8 cellular contexts compared by ENCODE assay signal in the genomic region with DNA sequence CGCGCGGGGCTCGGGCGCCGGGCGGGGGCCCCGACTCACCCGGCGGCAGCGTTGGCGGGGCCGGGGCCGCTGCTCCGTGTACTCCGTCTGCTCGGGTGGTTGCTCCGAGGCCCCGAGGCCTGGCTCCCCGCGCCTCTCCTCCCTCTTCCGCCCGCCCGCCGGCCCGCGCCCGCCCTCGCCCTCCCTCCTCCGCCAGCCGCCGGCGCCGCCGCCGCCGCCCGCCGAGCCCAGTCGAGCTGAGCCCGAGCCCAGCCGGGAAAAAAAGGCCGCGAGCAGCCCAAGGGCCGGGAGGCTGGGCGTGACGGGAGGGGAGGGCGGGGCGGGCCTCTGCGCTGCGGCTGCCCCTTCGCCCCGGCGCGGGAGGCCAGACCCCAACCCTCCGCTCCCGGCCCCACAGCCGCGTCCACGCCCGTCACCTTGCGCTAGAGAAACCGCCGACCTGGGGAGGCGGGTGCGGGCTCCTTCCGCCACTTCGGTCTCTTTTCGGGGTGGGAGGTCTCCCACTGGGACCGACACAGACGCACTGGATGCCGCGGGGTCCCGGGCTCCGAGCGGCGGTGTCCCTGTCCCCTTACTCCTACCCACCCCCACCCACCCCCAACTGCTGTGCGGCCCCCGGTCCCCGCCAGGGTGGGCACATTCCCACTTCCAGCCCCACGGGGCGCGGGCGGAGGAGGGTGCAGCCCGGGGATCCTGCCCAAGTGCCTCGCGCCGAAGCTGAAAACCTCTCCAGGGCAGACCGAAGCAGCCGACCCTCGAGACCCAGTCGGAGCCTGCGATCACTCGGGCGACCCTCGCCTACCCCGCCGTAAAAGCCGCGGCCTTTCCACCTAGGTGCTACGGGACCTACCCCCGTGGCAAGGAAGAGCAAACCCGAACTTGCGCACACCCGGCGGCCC. TPM values are rescaled to one million over a fixed set of nuclear protein-coding genes. Genes with fewer than 3 reads are reported as not detected.
DNase-seq lines count a peak whose midpoint lies in the region; ATAC-seq and TF ChIP-seq lines count a peak whose summit lies in the region.

A gene with protein sequence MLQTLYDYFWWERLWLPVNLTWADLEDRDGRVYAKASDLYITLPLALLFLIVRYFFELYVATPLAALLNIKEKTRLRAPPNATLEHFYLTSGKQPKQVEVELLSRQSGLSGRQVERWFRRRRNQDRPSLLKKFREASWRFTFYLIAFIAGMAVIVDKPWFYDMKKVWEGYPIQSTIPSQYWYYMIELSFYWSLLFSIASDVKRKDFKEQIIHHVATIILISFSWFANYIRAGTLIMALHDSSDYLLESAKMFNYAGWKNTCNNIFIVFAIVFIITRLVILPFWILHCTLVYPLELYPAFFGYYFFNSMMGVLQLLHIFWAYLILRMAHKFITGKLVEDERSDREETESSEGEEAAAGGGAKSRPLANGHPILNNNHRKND (minus strand): TSS at position 256 of the 899 bp plus-strand sequence. CDS start 5,745 bp downstream, outside the sequence.

- H4K8ac ChIP-seq in IMR-90 (ENCODE audit: low read depth in 2 of 2, low read length in 2 of 2) (peak within 1 kb of the TSS; percentile 80 to 81; a peak in 3 of 4 replicates), neuronal stem cell (ENCODE audit: low read depth, low read length) (no peak within 1 kb of the TSS)

- H3K9ac ChIP-seq in IMR-90 (ENCODE audit: low read depth, low read length) (peak within 1 kb of the TSS; percentile 94), neuronal stem cell (ENCODE audit: low read depth, low read length, poor library complexity) (peak within 1 kb of the TSS; percentile 96)

- peaks cover 35% of the 10 kb centered on the region for H3K9me1 ChIP-seq in IMR-90 (ENCODE audit: insufficient read depth, low read length)

- H3K36me3 ChIP-seq in CD8-positive, alpha-beta memory T cell (ENCODE audit: insufficient read depth, low read length): no peaks in the 10 kb centered on the region
- H3K36me3 ChIP-seq in IMR-90 (ENCODE audit: control insufficient read depth, insufficient read depth, low read length): no peaks in the 10 kb centered on the region
- peaks cover 0 to 5% of the 10 kb centered on the region in 2 donors for H3K36me3 ChIP-seq in neuronal stem cell (replicated peaks in 1 of 2; ENCODE audit: control insufficient read depth in 2 of 2, insufficient read depth in 2 of 2, low read length in 2 of 2)

- TF ChIP-seq POLR2A in IMR-90 (IDR thresholded peaks at IDR 0.05; ENCODE audit: low read depth, low read length): peak; percentile 78

- peak within 1 kb of the TSS; percentile 54 for H3K56ac ChIP-seq in IMR-90 (ENCODE audit: extremely low read depth, insufficient read depth, low read length)

- intact Hi-C loops in IMR-90 (cut with micrococcal nuclease): no loop called here

- peaks cover 39% of the 10 kb centered on the region for H4K20me1 ChIP-seq in IMR-90 (ENCODE audit: insufficient read depth, low read length)

- H2BK120ac ChIP-seq in IMR-90 (ENCODE audit: low read depth, low read length) (peak within 1 kb of the TSS; percentile 47; the same call in 1 of the 2 replicates), neuronal stem cell (ENCODE audit: low read depth, low read length) (peak within 1 kb of the TSS; percentile 53)

- H2BK5ac ChIP-seq in IMR-90 (ENCODE audit: low read depth, low read length, poor library complexity, severe bottlenecking) (peak within 1 kb of the TSS; percentile 74), neuronal stem cell (ENCODE audit: low read length) (peak within 1 kb of the TSS; percentile 85)

- peak within 1 kb of the TSS; percentile 87 to 98 (median 94) for H3K27ac Mint-ChIP-seq in CD8-positive, alpha-beta memory T cell

- CTCF ChIA-PET in CD8-positive, alpha-beta memory T cell (lab: Charles Lee): interaction anchor here (1.8 to 9.3 kb wide), 2 partner anchors 21 kb away, joined by 5 to 46 read pairs; no protein-coding TSS in a partner anchor
- CTCF ChIA-PET in IMR-90 (lab: Yijun Ruan, JAX): interaction anchor here (1.1 kb wide), 1 partner anchor 150 kb away, joined by 3 read pairs; no protein-coding TSS in a partner anchor

- H2AK5ac ChIP-seq in IMR-90 (ENCODE audit: low read depth, low read length): peak within 1 kb of the TSS; percentile 94
- peak within 1 kb of the TSS; percentile 57 for H2AK5ac ChIP-seq in neuronal stem cell (ENCODE audit: low read depth, low read length)

- H2BK20ac ChIP-seq in IMR-90 (ENCODE audit: low read depth, low read length): no peak within 1 kb of the TSS

- H3K23ac ChIP-seq in IMR-90 (ENCODE audit: low read depth, low read length): peak within 1 kb of the TSS; percentile 97
- peak within 1 kb of the TSS; percentile 74 for H3K23ac ChIP-seq in neuronal stem cell (ENCODE audit: low read depth, low read length, poor library complexity)

- H2BK15ac ChIP-seq in IMR-90 (ENCODE audit: low read depth, low read length) (no peak within 1 kb of the TSS), neuronal stem cell (ENCODE audit: low read length) (peak within 1 kb of the TSS; percentile 17)

- no TSS peak for BruUV-seq in IMR-90 (replicated peaks; lab: Mats Ljungman, UMichigan)

- dilution Hi-C loops in IMR-90 (cut with HindIII; ENCODE audit: low sequenced_read_pairs, unreplicated experiment): no loop called here

- H3K9me3 ChIP-seq in CD8-positive, alpha-beta memory T cell (ENCODE audit: low read length): no peaks in the 10 kb centered on the region
- H3K9me3 ChIP-seq in IMR-90 (ENCODE audit: control insufficient read depth, insufficient read depth, low read length): no peaks in the 10 kb centered on the region
- H3K9me3 ChIP-seq in neuronal stem cell (replicated peaks in 1 of 2; ENCODE audit: control insufficient read depth in 2 of 2, insufficient read depth in 1 of 2, low read depth in 1 of 2, low read length in 2 of 2): peaks cover 0 to 5% of the 10 kb centered on the region in 2 donors

- H3K4me3 ChIP-seq in CD8-positive, alpha-beta memory T cell (ENCODE audit: low read length): peak within 1 kb of the TSS; percentile 88
- H3K4me3 ChIP-seq in IMR-90 (ENCODE audit: insufficient read depth, low read depth, low read length) (peak within 1 kb of the TSS; percentile 64), neuronal stem cell (ENCODE audit: low read length in 2 of 2) (peak within 1 kb of the TSS; percentile 86 to 89)

- ATAC-seq in IMR-90 (ENCODE audit: low read depth) (peak; percentile 75), foreskin keratinocyte (peak; percentile 72)

- no peaks in the 10 kb centered on the region for H3K9me3 Mint-ChIP-seq in CD8-positive, alpha-beta memory T cell

- H3K14ac ChIP-seq in IMR-90 (replicated peaks; ENCODE audit: low read depth, low read length): peak within 1 kb of the TSS; percentile 82
- H3K14ac ChIP-seq in neuronal stem cell (ENCODE audit: low read length): peak within 1 kb of the TSS; percentile 1

- H3K18ac ChIP-seq in IMR-90 (ENCODE audit: low read depth, low read length) (peak within 1 kb of the TSS; percentile 16; the same call in 1 of the 2 replicates), neuronal stem cell (ENCODE audit: low read length) (peak within 1 kb of the TSS; percentile 97)

- no peaks in the 10 kb centered on the region for H3K27me3 ChIP-seq in CD8-positive, alpha-beta memory T cell (ENCODE audit: insufficient read depth, low read length, poor library complexity, severe bottlenecking)
- H3K27me3 ChIP-seq in IMR-90 (ENCODE audit: control insufficient read depth, insufficient read depth, low read length) (no peaks in the 10 kb centered on the region), foreskin keratinocyte (no peaks in the 10 kb centered on the region), neuronal stem cell (ENCODE audit: control insufficient read depth in 3 of 3, insufficient read depth in 3 of 3, low read depth in 1 of 3, low read length in 3 of 3) (peaks cover 0 to 2% (median 0%) of the 10 kb centered on the region in 3 experiments)

- 13% methylated on average over 25 of the region's 106 CpGs; no CpG with 5 or more reads in 1 of the 2 experiments for WGBS in IMR-90 (ENCODE audit: extremely low coverage in 2 of 2, insufficient read length in 1 of 2), 2 experiments
- no CpG with 5 or more reads among the region's 106 CpGs for WGBS in neuronal stem cell (ENCODE audit: extremely low coverage in 2 of 2, insufficient read length in 2 of 2, insufficient replicate concordance in 1 of 2), 2 donors

- TF ChIP-seq RAD21 in IMR-90 (IDR thresholded peaks at IDR 0.05; ENCODE audit: low read length): no peak

- no peaks in the 10 kb centered on the region for H3K27me3 Mint-ChIP-seq in CD8-positive, alpha-beta memory T cell

- H3K27ac ChIP-seq in CD8-positive, alpha-beta memory T cell (ENCODE audit: low read depth, low read length): peak within 1 kb of the TSS; percentile 79
- H3K27ac ChIP-seq in IMR-90 (ENCODE audit: insufficient read depth, low read length): peak within 1 kb of the TSS; percentile 87
- H3K27ac ChIP-seq in foreskin keratinocyte: peak within 1 kb of the TSS; percentile 83
- H3K27ac ChIP-seq in neuronal stem cell (replicated peaks; ENCODE audit: low read length): peak within 1 kb of the TSS; percentile 56
- peak within 1 kb of the TSS; percentile 93 for H3K27ac ChIP-seq in substantia nigra (ENCODE audit: low read depth, low read length, poor library complexity, severe bottlenecking)

- peak within 1 kb of the TSS; percentile 93 for H3K4ac ChIP-seq in IMR-90 (ENCODE audit: low read depth, low read length)
- peak within 1 kb of the TSS; percentile 7 for H3K4ac ChIP-seq in neuronal stem cell (ENCODE audit: low read length)

- DNase-seq in CD8-positive, alpha-beta memory T cell: peak; percentile 68 to 85 (median 73)
- peak; percentile 92 for DNase-seq in GM20000 (ENCODE audit: low spot score)
- peak; percentile 69 for DNase-seq in IMR-90
- peak; percentile 77 to 88 for DNase-seq in SHP77 (lab: John Stamatoyannopoulos, UW)
- DNase-seq in activated naive CD4-positive, alpha-beta T cell (lab: John Stamatoyannopoulos, UW): peak; percentile 27 to 79 (median 47)
- DNase-seq in foreskin keratinocyte: peak in 1 of 2 donors; percentile 39
- peak; percentile 75 for DNase-seq in neuronal stem cell (ENCODE audit: low spot score)
- DNase-seq in substantia nigra (lab: John Stamatoyannopoulos, UW): peak in 44 of 49 donors; percentile 23 to 80 (median 62)

- TF ChIP-seq CTCF in GM20000 (IDR thresholded peaks at IDR 0.05; ENCODE audit: extremely low read depth, missing control alignments) (no peak), IMR-90 (conservative IDR thresholded peaks at IDR 0.05; ENCODE audit: low read depth, low read length) (no peak), foreskin keratinocyte (conservative IDR thresholded peaks at IDR 0.05) (no peak)

- H2AFZ ChIP-seq in IMR-90 (replicated peaks; ENCODE audit: low read length, poor library complexity) (peak within 1 kb of the TSS; percentile 98), neuronal stem cell (ENCODE audit: low read length) (peak within 1 kb of the TSS; percentile 93)

- peak within 1 kb of the TSS; percentile 81 for H4K91ac ChIP-seq in IMR-90 (ENCODE audit: insufficient read depth, low read depth, low read length)
- peak within 1 kb of the TSS; percentile 14 for H4K91ac ChIP-seq in neuronal stem cell (ENCODE audit: low read depth, low read length, poor library complexity)

- H3K4me2 ChIP-seq in IMR-90 (ENCODE audit: low read depth, low read length) (peak within 1 kb of the TSS; percentile 96), neuronal stem cell (ENCODE audit: insufficient read depth, low read length, poor library complexity, severe bottlenecking) (peak within 1 kb of the TSS; percentile 89)

- H3K36me3 Mint-ChIP-seq in CD8-positive, alpha-beta memory T cell: peaks cover 0 to 3% (median 0%) of the 10 kb centered on the region in 3 donors

- no peak within 1 kb of the TSS for H2BK12ac ChIP-seq in neuronal stem cell (ENCODE audit: low read length)

- POLR2A ChIA-PET in CD8-positive, alpha-beta memory T cell (lab: Charles Lee): interaction anchor here (0.7 to 2.3 kb wide), 3 partner anchors 95 to 1339 kb away, joined by 3 to 10 read pairs (median 3); partner anchors contain the start of gene ENSA
- POLR2A ChIA-PET in IMR-90 (lab: Charles Lee; ENCODE audit: unreplicated experiment): interaction anchor here (0.7 kb wide), 1 partner anchor 412 kb away, joined by 6 read pairs; no protein-coding TSS in a partner anchor

- H4K5ac ChIP-seq in IMR-90 (ENCODE audit: low read depth, low read length): peak within 1 kb of the TSS; percentile 69

- H3K4me3 Mint-ChIP-seq in CD8-positive, alpha-beta memory T cell: peak within 1 kb of the TSS; percentile 87 to 93 (median 90)

- peak within 1 kb of the TSS; percentile 98 for H2AK9ac ChIP-seq in IMR-90 (replicated peaks; ENCODE audit: low read depth, low read length, poor library complexity)

- in situ Hi-C loops in IMR-90 (cut with MboI; ENCODE audit: low sequenced_read_pairs): loop anchor here (10.0 kb wide), 1 partner anchor 60 kb away; the partner anchor contains the start of gene BNIPL

- H3K79me1 ChIP-seq in IMR-90 (ENCODE audit: low read depth in 1 of 2, low read length in 2 of 2): peaks cover 2 to 45% of the 10 kb centered on the region in 2 experiments; a peak in 2 of 4 replicates
- H3K79me1 ChIP-seq in neuronal stem cell (ENCODE audit: low read depth, low read length): peaks cover 3% of the 10 kb centered on the region

- peaks cover 68% of the 10 kb centered on the region for H3K4me1 ChIP-seq in CD8-positive, alpha-beta memory T cell (ENCODE audit: insufficient read depth, low read length)
- H3K4me1 ChIP-seq in IMR-90 (ENCODE audit: control insufficient read depth, insufficient read depth, low read length) (peaks cover 41% of the 10 kb centered on the region), foreskin keratinocyte (peaks cover 5% of the 10 kb centered on the region), neuronal stem cell (ENCODE audit: control insufficient read depth in 2 of 2, insufficient read depth in 1 of 2, low read depth in 1 of 2, low read length in 2 of 2) (peaks cover 33 to 38% of the 10 kb centered on the region in 2 donors)

- H3K4me1 Mint-ChIP-seq in CD8-positive, alpha-beta memory T cell: peaks cover 63 to 76% (median 74%) of the 10 kb centered on the region in 3 donors

RNA-seq across cellular contexts. Expression of the gene that starts here (rescaled TPM):
- 100 to 1,000 TPM; 224 to 232 TPM for total RNA-seq in CD8-positive, alpha-beta memory T cell
- 167 TPM for polyA plus RNA-seq in CD8-positive, alpha-beta memory T cell
- total RNA-seq in IMR-90 (2012; rRNA removed) (99.2 and 118 TPM in 2 replicates), foreskin keratinocyte (135 and 138 TPM in 2 replicates)
- polyA plus RNA-seq in IMR-90 (2012; rRNA removed) (126 and 127 TPM in 2 replicates), foreskin keratinocyte (100 and 118 TPM in 2 replicates)
- 70.7 and 75.7 TPM in 2 replicates for polyA plus RNA-seq in IMR-90 (2012; cell fraction: cytosol; rRNA removed)
- 51.7 and 154 TPM in 2 replicates for polyA plus RNA-seq in IMR-90 (2012; cell fraction: nucleus; rRNA removed; ENCODE audit: low replicate concordance)
- 162 TPM for polyA plus RNA-seq in neuronal stem cell (2013, experiment 1 of 2)
- 165 TPM for polyA plus RNA-seq in neuronal stem cell (2013, experiment 2 of 2)
